Comparison of ENCODE assay signal across 27 cellular contexts in genomic region chr19:45968626-45969025, GRCh38. TPM values are rescaled to one million over a fixed set of nuclear protein-coding genes. Genes with fewer than 3 reads are reported as not detected.
A peak's percentile ranks its signal among the peaks of the same experiment; 100 is the strongest.
DNase-seq lines count a peak whose midpoint lies in the region; ATAC-seq, FAIRE-seq and TF ChIP-seq lines count a peak whose summit lies in the region.
"Had no signal": no experiment of that assay in that cellular context is flagged by ENCODE, and none has a peak within 500 bp of the region (broad histone marks: within the 10 kb centered on the region; RNA-seq: fewer than 3 reads in every experiment).

No MANE protein-coding gene starts in this region.

- TF ChIP-seq CTCF in mammary epithelial cell (conservative IDR thresholded peaks at IDR 0.05 in 1 of 2, IDR thresholded peaks at IDR 0.05 in 1 of 2; ENCODE audit: extremely low read depth in 1 of 2, insufficient read depth in 1 of 2, low read depth in 1 of 2, low read length in 2 of 2) (no peak), breast epithelium (IDR thresholded peaks at IDR 0.05) (no peak), bronchial epithelial cell (IDR thresholded peaks at IDR 0.05; ENCODE audit: insufficient read depth, low read length, severe bottlenecking) (no peak), foreskin keratinocyte (conservative IDR thresholded peaks at IDR 0.05) (no peak)
- no peak for TF ChIP-seq CTCF in CD8-positive, alpha-beta T cell (IDR thresholded peaks at IDR 0.05)

- H3K9me3 Mint-ChIP-seq in CD8-positive, alpha-beta T cell, result no peaks in the 10 kb centered on the region

- peaks cover 15% of the 10 kb centered on the region for H3K4me1 Mint-ChIP-seq in CD8-positive, alpha-beta T cell (ENCODE audit: low read depth)

- peaks cover 1% of the 10 kb centered on the region for H3K4me1 ChIP-seq in mammary epithelial cell (ENCODE audit: insufficient read depth, low read length)
- H3K4me1 ChIP-seq in breast epithelium, result no peaks in the 10 kb centered on the region
- H3K4me1 ChIP-seq in foreskin keratinocyte, result no peaks in the 10 kb centered on the region
- H3K4me1 ChIP-seq in CD8-positive, alpha-beta T cell (ENCODE audit: insufficient read depth, low read length), result peaks cover 17% of the 10 kb centered on the region
- H3K4me1 ChIP-seq: Caco-2 had no signal

- H3K36me3 ChIP-seq in mammary epithelial cell (ENCODE audit: insufficient read depth, low read length) (no peaks in the 10 kb centered on the region), breast epithelium (no peaks in the 10 kb centered on the region), bronchial epithelial cell (ENCODE audit: control insufficient read depth, insufficient read depth, low read length) (no peaks in the 10 kb centered on the region)
- no peaks in the 10 kb centered on the region for H3K36me3 ChIP-seq in CD8-positive, alpha-beta T cell (ENCODE audit: insufficient read depth, low read length)
- H3K36me3 ChIP-seq: BE2C, BLaER1 had no signal

- H3K27me3 Mint-ChIP-seq in CD8-positive, alpha-beta T cell (ENCODE audit: low read depth), result peaks cover 72% of the 10 kb centered on the region

- H3K27me3 ChIP-seq in mammary epithelial cell (ENCODE audit: insufficient read depth, low read length), result peaks cover 2% of the 10 kb centered on the region
- H3K27me3 ChIP-seq in breast epithelium, result peaks cover 0 to 46% of the 10 kb centered on the region in 2 donors
- H3K27me3 ChIP-seq in bronchial epithelial cell (ENCODE audit: control insufficient read depth, insufficient read depth, low read length), result peaks cover 16% of the 10 kb centered on the region
- H3K27me3 ChIP-seq in foreskin keratinocyte, result peaks cover 48% of the 10 kb centered on the region
- peaks cover 11% of the 10 kb centered on the region for H3K27me3 ChIP-seq in CD8-positive, alpha-beta T cell (ENCODE audit: insufficient read depth, low read length)
- H3K27me3 ChIP-seq: BE2C, BLaER1 had no signal

- 60% methylated on average over 9 of the region's 9 CpGs for WGBS in mammary epithelial cell (ENCODE audit: low coverage, missing lambda C conversion rate)

- no peaks in the 10 kb centered on the region for H3K36me3 Mint-ChIP-seq in CD8-positive, alpha-beta T cell
- H3K36me3 Mint-ChIP-seq: CD4-positive, alpha-beta memory T cell; CD4-positive, CD25-positive, alpha-beta regulatory T cell had no signal

- H4K20me1 ChIP-seq in mammary epithelial cell (ENCODE audit: insufficient read depth, low read length), result no peaks in the 10 kb centered on the region
- H4K20me1 ChIP-seq: BLaER1 had no signal

- dilution Hi-C loops in mammary epithelial cell (cut with HindIII; ENCODE audit: low sequenced_read_pairs), result no loop called here

- intact Hi-C loops in mammary epithelial cell (cut with micrococcal nuclease), result no loop called here
- intact Hi-C loops in breast epithelium (cut with DNase I; ENCODE audit: low total_unique reads), result no loop called here
- intact Hi-C loops in CD8-positive, alpha-beta T cell (cut with DNase I, micrococcal nuclease), result no loop called here

- no peaks in the 10 kb centered on the region for H3K79me2 ChIP-seq in mammary epithelial cell (ENCODE audit: insufficient read depth, low read length)

- no peak for FAIRE-seq in bronchial epithelial cell (lab: Jason Lieb, UNC)
- FAIRE-seq: A204.1, D721Med, G401.6, GM12891, GM19239 had no signal

- no peak overlapping the region for H2AFZ ChIP-seq in mammary epithelial cell (ENCODE audit: low read depth, low read length)

- in situ Hi-C loops in mammary epithelial cell (cut with MboI; ENCODE audit: low sequenced_read_pairs in 2 of 2), result no loop called here
- in situ Hi-C loops in SK-MEL-5 (cut with HindIII; ENCODE audit: low pct_unique_long_range_greater_than_20kb, low sequenced_read_pairs), result no loop called here

- H3K9me3 ChIP-seq in mammary epithelial cell (replicated peaks; ENCODE audit: insufficient read depth, low read length) (no peaks in the 10 kb centered on the region), breast epithelium (no peaks in the 10 kb centered on the region)
- H3K9me3 ChIP-seq in CD8-positive, alpha-beta T cell (ENCODE audit: low read length), result no peaks in the 10 kb centered on the region
- H3K9me3 ChIP-seq: BE2C, BLaER1, Caco-2 had no signal

- H3K9ac ChIP-seq in mammary epithelial cell (ENCODE audit: insufficient read depth, low read length), result no peak overlapping the region
- H3K9ac ChIP-seq: BLaER1 had no signal

- POLR2A ChIA-PET in CD8-positive, alpha-beta T cell (lab: Charles Lee), result no interaction called here

- no peak overlapping the region for H3K4me3 Mint-ChIP-seq in CD8-positive, alpha-beta T cell
- H3K4me3 Mint-ChIP-seq: CD4-positive, alpha-beta memory T cell; CD4-positive, CD25-positive, alpha-beta regulatory T cell had no signal

- H3K27ac ChIP-seq in mammary epithelial cell (ENCODE audit: insufficient read depth, low read depth, low read length) (no peak overlapping the region), breast epithelium (no peak overlapping the region), foreskin keratinocyte (no peak overlapping the region)
- H3K27ac ChIP-seq in CD8-positive, alpha-beta T cell (ENCODE audit: low read depth, low read length), result no peak overlapping the region
- H3K27ac ChIP-seq: BLaER1 had no signal

- CTCF ChIA-PET in mammary epithelial cell (lab: Charles Lee; ENCODE audit: low non-redundant PET), result no interaction called here
- CTCF ChIA-PET in CD8-positive, alpha-beta T cell (lab: Charles Lee), result no interaction called here

- DNase-seq in mammary epithelial cell (peak; percentile 41), breast epithelium (ENCODE audit: low spot score in 2 of 2) (no peak), SK-MEL-5 (ENCODE audit: low read depth, low spot score) (peak; percentile 43), bronchial epithelial cell (ENCODE audit: low read depth) (peak; percentile 60), foreskin keratinocyte (peak; percentile 42 to 76), NCI-H1436 treated with DMSO at 0.1 percent for 48 hours (lab: John Stamatoyannopoulos, UW) (no peak), NCI-H69 (lab: John Stamatoyannopoulos, UW) (no peak)
- DNase-seq in CD8-positive, alpha-beta T cell, result no peak
- DNase-seq: 8988T; ACHN; BE2C; C1 segment of cervical spinal cord; Calu3; CD4-positive, alpha-beta memory T cell; CD4-positive, CD25-positive, alpha-beta regulatory T cell; DMS79 treated with DMSO at 0.1 percent for 48 hours; GF-D8 had no signal

- no TSS peak for BruUV-seq in mammary epithelial cell (replicated peaks; lab: Mats Ljungman, UMichigan)

- no peak overlapping the region for H3K4me2 ChIP-seq in mammary epithelial cell (ENCODE audit: insufficient read depth, low read depth, low read length)
- H3K4me2 ChIP-seq: BLaER1 had no signal

- ATAC-seq in foreskin keratinocyte, result peak; percentile 36
- no peak for ATAC-seq in CD8-positive, alpha-beta T cell

- no peak overlapping the region for H3K4me3 ChIP-seq in mammary epithelial cell (replicated peaks in 1 of 3; ENCODE audit: insufficient read depth in 1 of 3, low read depth in 2 of 3, low read length in 3 of 3)
- no peak overlapping the region for H3K4me3 ChIP-seq in breast epithelium
- H3K4me3 ChIP-seq in bronchial epithelial cell (ENCODE audit: low read depth, low read length), result no peak overlapping the region
- H3K4me3 ChIP-seq in CD8-positive, alpha-beta T cell (ENCODE audit: low read depth, low read length), result no peak overlapping the region
- H3K4me3 ChIP-seq: BLaER1 had no signal

- H3K27ac Mint-ChIP-seq in CD8-positive, alpha-beta T cell, result no peak overlapping the region
- H3K27ac Mint-ChIP-seq: CD14-positive monocyte; CD4-positive, alpha-beta memory T cell; CD4-positive, CD25-positive, alpha-beta regulatory T cell had no signal

- TF ChIP-seq POLR2A in breast epithelium (IDR thresholded peaks at IDR 0.05), result no peak

RNA-seq across cellular contexts. Expression of gene NOVA2, which starts 5.0 kb away (rescaled TPM):
- total RNA-seq in mammary epithelial cell (not detected), breast epithelium (1 to 10 TPM in 2 of 3 donors, under 1 TPM in 1; 0.59 to 3.6 (median 1.1) TPM), bronchial epithelial cell (not detected in 2 replicates), foreskin keratinocyte (not detected in 2 replicates)
- polyA plus RNA-seq in mammary epithelial cell (0.01 TPM), foreskin keratinocyte (under 0.01 TPM in 1 of 2 replicates, not detected in the other)
- polyA minus RNA-seq in mammary epithelial cell, result not detected
- total RNA-seq in SK-MEL-5 (2014; rRNA removed; shearing (Covaris generic)), result 0.08 and 0.18 TPM in 2 replicates
- 0.35 and 0.48 TPM in 2 replicates for polyA plus RNA-seq in SK-MEL-5 (2015; cell fraction: cytosol; rRNA removed)
- polyA plus RNA-seq in SK-MEL-5 (2015; cell fraction: nucleus; rRNA removed), result 0.04 and 0.12 TPM in 2 replicates
- not detected for total RNA-seq in CD8-positive, alpha-beta T cell
- total RNA-seq: A673; Calu3; CD4-positive, alpha-beta memory T cell; CD4-positive, CD25-positive, alpha-beta regulatory T cell had no signal
- polyA plus RNA-seq: CD14-positive monocyte; CD4-positive, alpha-beta memory T cell; CD4-positive, CD25-positive, alpha-beta regulatory T cell had no signal

RNA-seq across cellular contexts. Expression of gene CCDC61, which starts 26.6 kb away (rescaled TPM):
- total RNA-seq in mammary epithelial cell, result 10 to 100 TPM in 1 of 2 donors, 1 to 10 TPM in 1; 3.3 to 14.8 TPM
- 6.4 TPM for polyA plus RNA-seq in mammary epithelial cell
- polyA minus RNA-seq in mammary epithelial cell, result 1.7 TPM
- total RNA-seq in breast epithelium, result 1 to 10 TPM; 7.0 to 8.8 (median 8.3) TPM
- 5.4 and 7.2 TPM in 2 replicates for total RNA-seq in SK-MEL-5 (2014; rRNA removed; shearing (Covaris generic))
- 15.1 and 19.8 TPM in 2 replicates for polyA plus RNA-seq in SK-MEL-5 (2015; cell fraction: cytosol; rRNA removed)
- 18.4 and 28.3 TPM in 2 replicates for polyA plus RNA-seq in SK-MEL-5 (2015; cell fraction: nucleus; rRNA removed)
- total RNA-seq in bronchial epithelial cell, result 10.3 and 12.9 TPM in 2 replicates
- 9.8 and 12.3 TPM in 2 replicates for total RNA-seq in foreskin keratinocyte
- polyA plus RNA-seq in foreskin keratinocyte, result 16.2 and 16.7 TPM in 2 replicates
- total RNA-seq in CD8-positive, alpha-beta T cell, result 1 to 10 TPM; 4.9 to 6.2 TPM

RNA-seq across cellular contexts. Expression of gene NANOS2, which starts 54.0 kb away (rescaled TPM):
- not detected for total RNA-seq in mammary epithelial cell
- polyA plus RNA-seq in mammary epithelial cell, result not detected
- not detected for polyA minus RNA-seq in mammary epithelial cell
- not detected for total RNA-seq in breast epithelium
- total RNA-seq in SK-MEL-5 (2014; rRNA removed; shearing (Covaris generic)), result not detected in 2 replicates
- polyA plus RNA-seq in SK-MEL-5 (2015; cell fraction: cytosol; rRNA removed), result not detected in 2 replicates
- not detected in 2 replicates for polyA plus RNA-seq in SK-MEL-5 (2015; cell fraction: nucleus; rRNA removed)
- not detected in 2 replicates for total RNA-seq in bronchial epithelial cell
- not detected in 2 replicates for total RNA-seq in foreskin keratinocyte
- not detected in 2 replicates for polyA plus RNA-seq in foreskin keratinocyte
- total RNA-seq in CD8-positive, alpha-beta T cell, result not detected
- total RNA-seq: A673; Caco-2; Calu3; CD4-positive, alpha-beta memory T cell; CD4-positive, CD25-positive, alpha-beta regulatory T cell had no signal
- polyA plus RNA-seq: AG04450; CD14-positive monocyte; CD4-positive, alpha-beta memory T cell; CD4-positive, CD25-positive, alpha-beta regulatory T cell had no signal

RNA-seq across cellular contexts. Expression of gene PGLYRP1, which starts 54.2 kb away (rescaled TPM):
- total RNA-seq in mammary epithelial cell (not detected), breast epithelium (not detected), bronchial epithelial cell (not detected in 2 replicates), foreskin keratinocyte (not detected in 2 replicates)
- polyA plus RNA-seq in mammary epithelial cell (not detected), foreskin keratinocyte (not detected in 2 replicates)
- not detected for polyA minus RNA-seq in mammary epithelial cell
- total RNA-seq in SK-MEL-5 (2014; rRNA removed; shearing (Covaris generic)), result not detected in 2 replicates
- polyA plus RNA-seq in SK-MEL-5 (2015; cell fraction: cytosol; rRNA removed), result not detected in 2 replicates
- not detected in 2 replicates for polyA plus RNA-seq in SK-MEL-5 (2015; cell fraction: nucleus; rRNA removed)
- not detected for total RNA-seq in CD8-positive, alpha-beta T cell
- total RNA-seq: A673; Caco-2; Calu3; CD4-positive, alpha-beta memory T cell; CD4-positive, CD25-positive, alpha-beta regulatory T cell had no signal
- polyA plus RNA-seq: AG04450; CD4-positive, alpha-beta memory T cell; CD4-positive, CD25-positive, alpha-beta regulatory T cell had no signal

Comparison
In these comparisons a context has a peak if more than half of its experiments do, and no peak if none do; other contexts are left out.
1. DNase-seq: peak in mammary epithelial cell (single experiment), SK-MEL-5 (single experiment), bronchial epithelial cell (single experiment) and foreskin keratinocyte (2 of 2); none in breast epithelium (0 of 2), CD8-positive, alpha-beta T cell (0 of 7), NCI-H1436 treated with DMSO at 0.1 percent for 48 hours (single experiment) and NCI-H69 (single experiment).